ENCODE assay signal across 8 cellular contexts in genomic region chr6:157461000-157461915, GRCh38.
DNase-seq lines count a peak whose midpoint lies in the region; TF ChIP-seq lines count a peak whose summit lies in the region.

No MANE protein-coding gene starts in this region.

- TF ChIP-seq CTCF in chondrocyte (IDR thresholded peaks at IDR 0.05), result peak; percentile 20

- DNase-seq in activated T-cell treated with anti-CD3 and anti-CD28 coated beads for 48 hours (ENCODE audit: low read depth) (peak; percentile 68), activated T-cell treated with anti-CD3 and anti-CD28 coated beads for 4 hours (no peak), H7 (peak; percentile 66), NAMALWA (ENCODE audit: low spot score) (peak; percentile 65), chondrocyte (ENCODE audit: low spot score) (no peak), renal cortical epithelial cell (ENCODE audit: low read depth) (peak; percentile 86), HAP-1 (ENCODE audit: low spot score in 2 of 2) (no peak), hippocampal formation (lab: John Stamatoyannopoulos, UW) (no peak)

- H3K36me3 Mint-ChIP-seq in chondrocyte (ENCODE audit: low read depth), result no peaks in the 10 kb centered on the region

- H3K4me1 Mint-ChIP-seq in chondrocyte (ENCODE audit: low read depth), result peaks cover 16% of the 10 kb centered on the region

- H3K4me1 ChIP-seq in HAP-1, result no peaks in the 10 kb centered on the region

- no peaks in the 10 kb centered on the region for H3K9me3 ChIP-seq in HAP-1

- no peaks in the 10 kb centered on the region for H3K9me3 Mint-ChIP-seq in chondrocyte (ENCODE audit: low read depth)

- in situ Hi-C loops in HAP-1 (cut with MboI; ENCODE audit: low sequenced_read_pairs), result no loop called here

- H3K4me3 ChIP-seq in H7 (ENCODE audit: insufficient read depth, low read depth, low read length) (no peak overlapping the region), HAP-1 (no peak overlapping the region)

- no peaks in the 10 kb centered on the region for H3K27me3 Mint-ChIP-seq in chondrocyte (ENCODE audit: low read depth)

- peak overlapping the region; percentile 13 for H3K27ac Mint-ChIP-seq in chondrocyte (ENCODE audit: unreplicated experiment)

- H3K4me3 Mint-ChIP-seq in chondrocyte (ENCODE audit: unreplicated experiment), result no peak overlapping the region

- H3K27me3 ChIP-seq in H7 (ENCODE audit: control insufficient read depth, insufficient read depth, low read length) (no peaks in the 10 kb centered on the region), HAP-1 (ENCODE audit: low read depth) (no peaks in the 10 kb centered on the region)

- no peaks in the 10 kb centered on the region for H3K36me3 ChIP-seq in H7 (replicated peaks; ENCODE audit: control insufficient read depth, insufficient read depth, low read length)
- no peaks in the 10 kb centered on the region for H3K36me3 ChIP-seq in HAP-1 (replicated peaks)

Comparison
In these comparisons a context has a peak if more than half of its experiments do, and no peak if none do; other contexts are left out.
1. DNase-seq: peak in activated T-cell treated with anti-CD3 and anti-CD28 coated beads for 48 hours (single experiment), H7 (single experiment), NAMALWA (single experiment) and renal cortical epithelial cell (single experiment); none in activated T-cell treated with anti-CD3 and anti-CD28 coated beads for 4 hours (single experiment), chondrocyte (single experiment), HAP-1 (0 of 2) and hippocampal formation (0 of 2).